Comparison of ENCODE assay signal across 20 cellular contexts in the genomic region with DNA sequence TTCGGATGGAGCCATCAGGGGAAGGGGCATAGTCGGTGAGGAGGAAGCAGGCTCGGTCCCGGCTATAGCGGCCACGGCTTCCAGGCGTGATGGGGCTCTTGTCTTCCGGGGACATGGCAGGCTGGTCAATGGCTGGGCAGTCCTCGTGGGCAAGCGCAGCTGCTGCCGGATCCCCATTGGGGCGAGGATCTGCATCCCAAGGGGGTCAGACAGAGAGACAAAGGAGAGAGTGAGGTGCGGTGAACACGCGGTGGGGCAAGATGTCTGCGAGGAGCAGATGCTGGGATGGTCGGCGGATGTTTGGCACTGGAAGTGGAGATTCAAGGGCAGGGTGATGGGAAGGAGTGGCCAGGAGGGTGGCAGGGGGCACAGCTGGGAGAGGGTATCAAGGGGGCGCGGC. TPM values are rescaled to one million over a fixed set of nuclear protein-coding genes. Genes with fewer than 3 reads are reported as not detected.
DNase-seq lines count a peak whose midpoint lies in the region; ATAC-seq and TF ChIP-seq lines count a peak whose summit lies in the region.
"Had no signal": no experiment of that assay in that cellular context is flagged by ENCODE, and none has a peak within 500 bp of the region (broad histone marks: within the 10 kb centered on the region; RNA-seq: fewer than 3 reads in every experiment).

No MANE protein-coding gene starts in this region.

- no peaks in the 10 kb centered on the region for H3K9me3 ChIP-seq in WERI-Rb-1 (ENCODE audit: severe bottlenecking)
- H3K9me3 ChIP-seq: BLaER1, Caco-2 had no signal

- intact Hi-C loops in activated CD4-positive, alpha-beta T cell treated with anti-CD3 and anti-CD28 coated beads for 36 hours (cut with DNase I, micrococcal nuclease): no loop called here
- intact Hi-C loops in posterior vena cava (cut with DNase I): loop anchor here in 1 of 2 donors (5.0 kb wide), 1 partner anchor 373 kb away; no protein-coding TSS in a partner anchor

- peaks cover 9% of the 10 kb centered on the region for H3K36me3 ChIP-seq in WERI-Rb-1
- H3K36me3 ChIP-seq: BLaER1 had no signal

- H3K4me3 ChIP-seq in WERI-Rb-1 (ENCODE audit: low read depth, low read length): no peak overlapping the region
- H3K4me3 ChIP-seq: BLaER1 had no signal

- no peak for TF ChIP-seq CTCF in chondrocyte (IDR thresholded peaks at IDR 0.05)
- no peak for TF ChIP-seq CTCF in glutamatergic neuron (IDR thresholded peaks at IDR 0.05; ENCODE audit: partially characterized antibody, unreplicated experiment)
- no peak for TF ChIP-seq CTCF in WERI-Rb-1 (IDR thresholded peaks at IDR 0.05; ENCODE audit: low read depth, low read length)

- H3K27me3 Mint-ChIP-seq in activated CD4-positive, alpha-beta T cell treated with anti-CD3 and anti-CD28 coated beads for 36 hours: peaks cover 17% of the 10 kb centered on the region
- H3K27me3 Mint-ChIP-seq in chondrocyte (ENCODE audit: low read depth): peaks cover 18% of the 10 kb centered on the region
- peaks cover 13% of the 10 kb centered on the region for H3K27me3 Mint-ChIP-seq in glutamatergic neuron (ENCODE audit: unreplicated experiment)

- no peaks in the 10 kb centered on the region for H3K9me3 Mint-ChIP-seq in activated CD4-positive, alpha-beta T cell treated with anti-CD3 and anti-CD28 coated beads for 36 hours (ENCODE audit: low read depth)
- H3K9me3 Mint-ChIP-seq in chondrocyte (ENCODE audit: low read depth) (no peaks in the 10 kb centered on the region), glutamatergic neuron (ENCODE audit: unreplicated experiment) (peaks cover 11% of the 10 kb centered on the region)
- H3K9me3 Mint-ChIP-seq: CD8-positive, alpha-beta T cell; HFFc6 had no signal

- H3K36me3 Mint-ChIP-seq in activated CD4-positive, alpha-beta T cell treated with anti-CD3 and anti-CD28 coated beads for 36 hours (ENCODE audit: low read depth): peaks cover 5% of the 10 kb centered on the region
- peaks cover 8% of the 10 kb centered on the region for H3K36me3 Mint-ChIP-seq in chondrocyte (ENCODE audit: low read depth)
- H3K36me3 Mint-ChIP-seq in glutamatergic neuron (ENCODE audit: unreplicated experiment): no peaks in the 10 kb centered on the region
- H3K36me3 Mint-ChIP-seq: CD4-positive, CD25-positive, alpha-beta regulatory T cell; CD8-positive, alpha-beta T cell had no signal

- ATAC-seq in activated CD4-positive, alpha-beta T cell treated with anti-CD3 and anti-CD28 coated beads for 36 hours: no peak
- ATAC-seq: CD8-positive, alpha-beta T cell; HCT116 had no signal

- H3K4me3 Mint-ChIP-seq in activated CD4-positive, alpha-beta T cell treated with anti-CD3 and anti-CD28 coated beads for 36 hours: no peak overlapping the region
- H3K4me3 Mint-ChIP-seq in chondrocyte (ENCODE audit: unreplicated experiment) (no peak overlapping the region), glutamatergic neuron (ENCODE audit: unreplicated experiment) (peak overlapping the region; percentile 2)
- H3K4me3 Mint-ChIP-seq: B cell; CD4-positive, CD25-positive, alpha-beta regulatory T cell; CD8-positive, alpha-beta T cell; HFFc6 had no signal

- H3K27ac Mint-ChIP-seq in activated CD4-positive, alpha-beta T cell treated with anti-CD3 and anti-CD28 coated beads for 36 hours: no peak overlapping the region
- no peak overlapping the region for H3K27ac Mint-ChIP-seq in chondrocyte (ENCODE audit: unreplicated experiment)
- no peak overlapping the region for H3K27ac Mint-ChIP-seq in glutamatergic neuron (ENCODE audit: unreplicated experiment)
- H3K27ac Mint-ChIP-seq: B cell; CD4-positive, CD25-positive, alpha-beta regulatory T cell; CD8-positive, alpha-beta T cell; H9; HFFc6 had no signal

- H3K4me1 Mint-ChIP-seq in activated CD4-positive, alpha-beta T cell treated with anti-CD3 and anti-CD28 coated beads for 36 hours: peaks cover 8% of the 10 kb centered on the region
- peaks cover 5% of the 10 kb centered on the region for H3K4me1 Mint-ChIP-seq in chondrocyte (ENCODE audit: low read depth)
- peaks cover 18% of the 10 kb centered on the region for H3K4me1 Mint-ChIP-seq in glutamatergic neuron (ENCODE audit: low read depth, unreplicated experiment)

- CTCF ChIA-PET in activated CD4-positive, alpha-beta T cell treated with anti-CD3 and anti-CD28 coated beads for 36 hours (lab: Charles Lee): no interaction called here

- no peaks in the 10 kb centered on the region for H3K27me3 ChIP-seq in WERI-Rb-1 (ENCODE audit: insufficient read depth, low read depth, severe bottlenecking)

- DNase-seq in activated CD4-positive, alpha-beta T cell treated with anti-CD3 and anti-CD28 coated beads for 36 hours: peak; percentile 4
- no peak for DNase-seq in activated CD4-positive, alpha-beta T cell treated with anti-CD3 and anti-CD28 coated beads, Interleukin-2, amount 50 U/mL, for 48 hours
- DNase-seq in chondrocyte (ENCODE audit: low spot score) (peak; percentile 87), glutamatergic neuron (no peak), posterior vena cava (ENCODE audit: low spot score) (peak; percentile 76), SIG-M5 (lab: John Stamatoyannopoulos, UW) (no peak), WERI-Rb-1 (no peak)
- no peak for DNase-seq in activated effector memory CD4-positive, alpha-beta T cell treated with Interleukin-2 at 50 U/mL for 16 hours
- DNase-seq: Caco-2; CD4-positive, CD25-positive, alpha-beta regulatory T cell; CD8-positive, alpha-beta T cell; DMS153; DND-41; GOT3; H9; HFFc6 had no signal

- H3K27ac ChIP-seq in WERI-Rb-1: no peak overlapping the region
- H3K27ac ChIP-seq: BLaER1, C4-2B had no signal

- POLR2A ChIA-PET in activated CD4-positive, alpha-beta T cell treated with anti-CD3 and anti-CD28 coated beads for 36 hours (lab: Charles Lee): no interaction called here

RNA-seq across cellular contexts. Expression of gene KCNC3, which starts 8.6 kb away (rescaled TPM):
- total RNA-seq in activated CD4-positive, alpha-beta T cell treated with anti-CD3 and anti-CD28 coated beads for 36 hours: 1 to 10 TPM; 9.1 to 9.7 TPM
- total RNA-seq in chondrocyte (4.9 to 9.3 TPM (median 8.9 TPM) in 3 replicates), glutamatergic neuron (ENCODE audit: unreplicated experiment) (10.6 TPM), posterior vena cava (under 1 TPM; 0.83 to 0.90 TPM)
- total RNA-seq: HFFc6 had no signal

RNA-seq across cellular contexts. Expression of gene NAPSA, which starts 44.8 kb away (rescaled TPM):
- total RNA-seq in activated CD4-positive, alpha-beta T cell treated with anti-CD3 and anti-CD28 coated beads for 36 hours: 10 to 100 TPM; 44.0 to 63.4 TPM
- total RNA-seq in chondrocyte (0.27 to 0.74 TPM (median 0.55 TPM) in 3 replicates), glutamatergic neuron (ENCODE audit: unreplicated experiment) (0.88 TPM), posterior vena cava (under 1 TPM; 0.33 to 0.37 TPM)

RNA-seq across cellular contexts. Expression of gene NR1H2, which starts 55.7 kb away (rescaled TPM):
- 10 to 100 TPM; 50.3 to 53.6 TPM for total RNA-seq in activated CD4-positive, alpha-beta T cell treated with anti-CD3 and anti-CD28 coated beads for 36 hours
- 47.7 to 48.9 TPM (median 48.3 TPM) in 3 replicates for total RNA-seq in chondrocyte
- total RNA-seq in glutamatergic neuron (ENCODE audit: unreplicated experiment): 28.3 TPM
- total RNA-seq in posterior vena cava: 10 to 100 TPM; 65.0 to 82.3 TPM

Comparison
In these comparisons a context has a peak if more than half of its experiments do, and no peak if none do; other contexts are left out.
1. DNase-seq: peak in activated CD4-positive, alpha-beta T cell treated with anti-CD3 and anti-CD28 coated beads for 36 hours (single experiment), chondrocyte (single experiment) and posterior vena cava (single experiment); none in activated CD4-positive, alpha-beta T cell treated with anti-CD3 and anti-CD28 coated beads, Interleukin-2, amount 50 U/mL, for 48 hours (0 of 2), glutamatergic neuron (single experiment), activated effector memory CD4-positive, alpha-beta T cell treated with Interleukin-2 at 50 U/mL for 16 hours (single experiment), SIG-M5 (single experiment) and WERI-Rb-1 (single experiment).
2. RNA of gene NAPSA, which starts 44.8 kb away (total RNA-seq): 44.0 to 63.4 TPM in activated CD4-positive, alpha-beta T cell treated with anti-CD3 and anti-CD28 coated beads for 36 hours; 0.88 TPM in glutamatergic neuron (single experiment), 0.27 to 0.74 TPM in chondrocyte and 0.33 to 0.37 TPM in posterior vena cava; every median in the first group is over 10 times any median in the second.